Comparison of ENCODE assay signal across 8 cellular contexts in the genomic region with DNA sequence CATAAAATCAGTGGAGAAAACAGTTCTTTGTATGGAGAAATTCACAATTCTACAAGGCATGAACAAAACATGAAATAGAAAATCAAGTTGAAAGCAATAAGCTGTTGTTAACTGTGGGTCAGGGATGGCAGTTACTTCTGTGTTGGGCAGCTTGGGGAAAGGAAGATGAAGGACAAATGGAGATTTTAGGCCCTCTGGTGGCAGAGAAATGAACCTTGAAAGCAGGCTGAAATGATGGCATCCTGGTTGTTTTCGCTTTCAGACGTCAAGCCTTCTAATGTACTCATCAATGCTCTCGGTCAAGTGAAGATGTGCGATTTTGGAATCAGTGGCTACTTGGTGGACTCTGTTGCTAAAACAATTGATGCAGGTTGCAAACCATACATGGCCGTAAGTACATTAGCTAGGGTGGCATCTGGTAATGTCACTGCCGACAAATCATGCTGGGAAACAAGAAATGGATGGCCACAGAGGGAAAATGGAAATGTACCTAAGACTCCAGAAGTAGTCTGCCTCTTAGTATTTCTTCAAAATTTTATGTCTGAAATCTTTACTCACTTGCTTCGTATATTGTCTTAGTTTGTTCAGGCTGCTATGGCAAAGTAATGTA.
A peak's percentile ranks its signal among the peaks of the same experiment; 100 is the strongest.
DNase-seq lines count a peak whose midpoint lies in the region; ATAC-seq, FAIRE-seq and TF ChIP-seq lines count a peak whose summit lies in the region.

No MANE protein-coding gene starts in this region.

- TF ChIP-seq RAD21 in liver (IDR thresholded peaks at IDR 0.05), result peak; percentile 89 to 91

- H3K27me3 ChIP-seq in liver (ENCODE audit: control insufficient read depth in 4 of 4, insufficient read depth in 4 of 4, low read length in 3 of 4), result no peaks in the 10 kb centered on the region

- no peak for FAIRE-seq in D721Med (lab: Jason Lieb, UNC)
- FAIRE-seq in GM19239 (lab: Jason Lieb, UNC), result peak; percentile 80

- peak; percentile 85 for TF ChIP-seq CTCF in D721Med (IDR thresholded peaks at IDR 0.05; ENCODE audit: insufficient read depth, missing control alignments)
- peak; percentile 73 for TF ChIP-seq CTCF in liver (IDR thresholded peaks at IDR 0.05; ENCODE audit: low read depth, low read length, missing input control)

- no peak overlapping the region for H3K4me3 ChIP-seq in liver (ENCODE audit: low read depth in 1 of 3, low read length in 3 of 3)

- no peak for DNase-seq in D721Med (ENCODE audit: insufficient read length, low spot score)
- DNase-seq in GM19239 (ENCODE audit: insufficient read length, low spot score), result no peak
- DNase-seq in NCI-H82 treated with DMSO at 0.1 percent for 48 hours (lab: John Stamatoyannopoulos, UW; ENCODE audit: unreplicated experiment), result peak; percentile 54
- DNase-seq in cerebellum (ENCODE audit: low spot score), result peak; percentile 54
- DNase-seq in HuH-7.5 (ENCODE audit: low spot score), result no peak
- DNase-seq in NCI-H1048 (lab: John Stamatoyannopoulos, UW), result no peak

- no peaks in the 10 kb centered on the region for H3K9me3 ChIP-seq in liver (ENCODE audit: control insufficient read depth in 4 of 4, low read length in 3 of 4)

- H3K36me3 ChIP-seq in liver (ENCODE audit: control insufficient read depth in 4 of 4, insufficient read depth in 3 of 4, low read depth in 1 of 4, low read length in 3 of 4), result peaks cover 1 to 48% (median 38%) of the 10 kb centered on the region in 4 donors

- H3K27ac ChIP-seq in liver (ENCODE audit: low read depth in 1 of 2, low read length in 2 of 2), result no peak overlapping the region

- no peak overlapping the region for H3K9ac ChIP-seq in liver (ENCODE audit: low read depth in 1 of 2, low read length in 2 of 2)

- WGBS in liver, result 54% methylated on average over 7 of the region's 7 CpGs

- ATAC-seq in HG03439 (IDR thresholded peaks at IDR 0.05; ENCODE audit: unreplicated experiment), result peak; percentile 53

- H3K4me1 ChIP-seq in liver (ENCODE audit: control insufficient read depth in 4 of 4, insufficient read depth in 4 of 4, low read length in 3 of 4), result no peaks in the 10 kb centered on the region

TF ChIP-seq in liver, 16 proteins besides CTCF, POLR2A, EP300 and RAD21:
- no peak for TF ChIP-seq EGR1 (IDR thresholded peaks at IDR 0.05; ENCODE audit: low read depth in 2 of 2)
- TF ChIP-seq YY1 (IDR thresholded peaks at IDR 0.05), result peak; percentile 44

Comparison
In these comparisons a context has a peak if more than half of its experiments do, and no peak if none do; other contexts are left out.
1. DNase-seq: peak in NCI-H82 treated with DMSO at 0.1 percent for 48 hours (single experiment) and cerebellum (single experiment); none in D721Med (single experiment), GM19239 (single experiment), HuH-7.5 (single experiment) and NCI-H1048 (single experiment).